Comparison of ENCODE assay signal across 12 cellular contexts in the genomic region with DNA sequence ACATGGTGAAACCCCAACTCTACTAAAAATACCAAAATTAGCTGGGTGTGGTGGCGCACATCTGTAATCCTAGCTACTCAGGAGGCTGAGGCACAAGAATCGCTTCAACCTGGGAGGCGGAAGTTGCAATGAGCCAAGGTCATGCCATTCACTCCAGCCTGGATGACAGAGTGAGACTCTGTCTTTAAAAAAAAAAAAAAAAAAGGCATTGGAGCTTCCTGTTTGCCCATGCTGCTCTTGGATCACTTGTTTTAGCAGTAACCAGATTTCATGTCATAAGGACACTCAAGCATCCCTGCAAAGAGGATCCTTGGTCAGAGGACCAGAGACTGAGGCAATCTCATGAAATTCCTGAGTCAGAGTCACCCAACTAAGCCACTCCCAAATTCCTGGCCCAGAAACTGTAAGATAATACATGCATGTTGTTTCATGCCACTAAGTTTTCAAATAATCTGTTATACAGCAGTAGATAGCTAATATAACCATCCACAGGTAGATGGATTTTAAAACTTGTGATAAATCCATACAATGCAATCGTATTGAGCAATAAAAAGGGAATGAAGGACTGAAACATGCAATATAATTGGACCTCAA.
DNase-seq lines count a peak whose midpoint lies in the region; ATAC-seq and TF ChIP-seq lines count a peak whose summit lies in the region.
"Had no signal": no experiment of that assay in that cellular context is flagged by ENCODE, and none has a peak within 500 bp of the region (broad histone marks: within the 10 kb centered on the region; RNA-seq: fewer than 3 reads in every experiment).

No MANE protein-coding gene starts in this region.

- no peak overlapping the region for H3K27ac ChIP-seq in testis
- H3K27ac ChIP-seq: VCaP had no signal

- 86 to 96% methylated on average over 4 of the region's 4 CpGs for WGBS in testis, 2 donors

- H3K4me3 ChIP-seq in MG63 = no peak overlapping the region
- H3K4me3 ChIP-seq in testis = no peak overlapping the region

- H3K36me3 Mint-ChIP-seq in effector memory CD8-positive, alpha-beta T cell (ENCODE audit: insufficient read depth) = peaks cover 13% of the 10 kb centered on the region
- H3K36me3 Mint-ChIP-seq in mesothelial cell of epicardium = peaks cover 21% of the 10 kb centered on the region

- peak overlapping the region; percentile 2 to 14 for H3K27ac Mint-ChIP-seq in effector memory CD8-positive, alpha-beta T cell
- peak overlapping the region; percentile 19 for H3K27ac Mint-ChIP-seq in mesothelial cell of epicardium
- H3K27ac Mint-ChIP-seq: endodermal cell had no signal

- intact Hi-C loops in testis (cut with DNase I; ENCODE audit: low total_unique reads) = no loop called here

- H3K27me3 ChIP-seq in MG63 = no peaks in the 10 kb centered on the region
- no peaks in the 10 kb centered on the region for H3K27me3 ChIP-seq in testis

- no peak overlapping the region for H3K4me3 Mint-ChIP-seq in effector memory CD8-positive, alpha-beta T cell
- H3K4me3 Mint-ChIP-seq in mesothelial cell of epicardium = no peak overlapping the region
- H3K4me3 Mint-ChIP-seq: endodermal cell had no signal

- H3K27me3 Mint-ChIP-seq in effector memory CD8-positive, alpha-beta T cell = no peaks in the 10 kb centered on the region
- H3K27me3 Mint-ChIP-seq in mesothelial cell of epicardium (ENCODE audit: low read depth) = no peaks in the 10 kb centered on the region

- in situ Hi-C loops in Caki2 (cut with HindIII; ENCODE audit: low pct_unique_long_range_greater_than_20kb, low sequenced_read_pairs) = no loop called here

- H3K9me3 ChIP-seq in MG63 = no peaks in the 10 kb centered on the region
- no peaks in the 10 kb centered on the region for H3K9me3 ChIP-seq in testis

- peak; percentile 52 for DNase-seq in Caki2 (ENCODE audit: low read depth)
- DNase-seq in MG63 = peak; percentile 48
- DNase-seq in effector memory CD8-positive, alpha-beta T cell = no peak
- DNase-seq in mesothelial cell of epicardium (ENCODE audit: low spot score in 2 of 2, unreplicated experiment in 2 of 2) = no peak
- DNase-seq in GF-D8 (lab: John Stamatoyannopoulos, UW) = no peak
- DNase-seq in NCI-H526 treated with DMSO at 0.1 percent for 48 hours (lab: John Stamatoyannopoulos, UW) = no peak
- DNase-seq in testis = no peak
- DNase-seq: activated naive CD4-positive, alpha-beta T cell treated with Interleukin-2 at 50 U/mL for 16 hours; endodermal cell; NCI-H82 had no signal

- peaks cover 10% of the 10 kb centered on the region for H3K36me3 ChIP-seq in MG63
- H3K36me3 ChIP-seq in testis (ENCODE audit: low read depth, missing control alignments) = no peaks in the 10 kb centered on the region

- H3K9me3 Mint-ChIP-seq in effector memory CD8-positive, alpha-beta T cell = no peaks in the 10 kb centered on the region
- peaks cover 11% of the 10 kb centered on the region for H3K9me3 Mint-ChIP-seq in mesothelial cell of epicardium
- H3K9me3 Mint-ChIP-seq: endodermal cell had no signal

- TF ChIP-seq POLR2A in testis (IDR thresholded peaks at IDR 0.05) = no peak

- H3K4me1 Mint-ChIP-seq in effector memory CD8-positive, alpha-beta T cell (ENCODE audit: low read depth in 2 of 2) = peaks cover 20 to 47% of the 10 kb centered on the region in 2 donors
- peaks cover 4% of the 10 kb centered on the region for H3K4me1 Mint-ChIP-seq in mesothelial cell of epicardium

- peaks cover 10% of the 10 kb centered on the region for H3K4me1 ChIP-seq in testis

- ATAC-seq in effector memory CD8-positive, alpha-beta T cell (replicated peaks) = no peak
- ATAC-seq in GM18861 (IDR thresholded peaks at IDR 0.05; ENCODE audit: unreplicated experiment) = no peak

- TF ChIP-seq CTCF in mesothelial cell of epicardium (IDR thresholded peaks at IDR 0.05; ENCODE audit: unreplicated experiment) = no peak
- TF ChIP-seq CTCF in testis (IDR thresholded peaks at IDR 0.05) = no peak

Comparison
In these comparisons a context has a peak if more than half of its experiments do, and no peak if none do; other contexts are left out.
1. DNase-seq: peak in Caki2 (single experiment) and MG63 (single experiment); none in effector memory CD8-positive, alpha-beta T cell (0 of 3), mesothelial cell of epicardium (0 of 2), GF-D8 (single experiment), NCI-H526 treated with DMSO at 0.1 percent for 48 hours (single experiment) and testis (single experiment).